ENCODE assay signal across 12 cellular contexts in genomic region chr2:157743051-157743450, GRCh38.
DNase-seq lines count a peak whose midpoint lies in the region; ATAC-seq and TF ChIP-seq lines count a peak whose summit lies in the region.
"Had no signal": no experiment of that assay in that cellular context is flagged by ENCODE, and none has a peak within 500 bp of the region (broad histone marks: within the 10 kb centered on the region; RNA-seq: fewer than 3 reads in every experiment).

No MANE protein-coding gene starts in this region.

- no peak for DNase-seq in activated naive CD8-positive, alpha-beta T cell treated with anti-CD3 and anti-CD28 coated beads, Interleukin-2, amount 10 ng/mL, durations not matched to agents 7 days and 5 days
- DNase-seq in OCI-LY7 (ENCODE audit: low spot score) (no peak), mesendoderm (no peak), BE2C (no peak)
- DNase-seq: activated effector memory CD4-positive, alpha-beta T cell treated with Interleukin-2 at 50 U/mL for 16 hours; Calu3; foreskin fibroblast; NCI-H1417 treated with DMSO at 0.1 percent for 48 hours; upper lobe of left lung had no signal

- no peaks in the 10 kb centered on the region for H3K9me3 Mint-ChIP-seq in activated naive CD8-positive, alpha-beta T cell treated with anti-CD3 and anti-CD28 coated beads, Interleukin-2, amount 10 ng/mL, durations not matched to agents 7 days and 5 days

- H3K18ac ChIP-seq in mesendoderm (ENCODE audit: low read length) = no peak overlapping the region

- no peaks in the 10 kb centered on the region for H3K27me3 Mint-ChIP-seq in activated naive CD8-positive, alpha-beta T cell treated with anti-CD3 and anti-CD28 coated beads, Interleukin-2, amount 10 ng/mL, durations not matched to agents 7 days and 5 days

- H3K9ac ChIP-seq in mesendoderm (ENCODE audit: low read length) = no peak overlapping the region

- no peak overlapping the region for H3K27ac Mint-ChIP-seq in activated naive CD8-positive, alpha-beta T cell treated with anti-CD3 and anti-CD28 coated beads, Interleukin-2, amount 10 ng/mL, durations not matched to agents 7 days and 5 days

- no peaks in the 10 kb centered on the region for H3K79me1 ChIP-seq in mesendoderm (ENCODE audit: low read length)

- H3K4me2 ChIP-seq in OCI-LY7 (ENCODE audit: low read length) = no peak overlapping the region
- H3K4me2 ChIP-seq in mesendoderm (ENCODE audit: low read length) = no peak overlapping the region

- H3K4me3 Mint-ChIP-seq in activated naive CD8-positive, alpha-beta T cell treated with anti-CD3 and anti-CD28 coated beads, Interleukin-2, amount 10 ng/mL, durations not matched to agents 7 days and 5 days = peak overlapping the region; percentile 39

- H3K4me1 Mint-ChIP-seq in activated naive CD8-positive, alpha-beta T cell treated with anti-CD3 and anti-CD28 coated beads, Interleukin-2, amount 10 ng/mL, durations not matched to agents 7 days and 5 days = peaks cover 32% of the 10 kb centered on the region

- no peak overlapping the region for H4K8ac ChIP-seq in mesendoderm (ENCODE audit: low read depth, low read length)

- no peak overlapping the region for H3K56ac ChIP-seq in mesendoderm (ENCODE audit: low read length)

- H3K4ac ChIP-seq in mesendoderm (ENCODE audit: low read depth, low read length) = no peak overlapping the region

- H2BK5ac ChIP-seq in mesendoderm (ENCODE audit: low read length) = no peak overlapping the region

- H4K5ac ChIP-seq in mesendoderm (ENCODE audit: low read length) = no peak overlapping the region

- ATAC-seq in GM18519 (IDR thresholded peaks at IDR 0.05; ENCODE audit: low FRiP score, unreplicated experiment) (peak; percentile 56), GM19468 (IDR thresholded peaks at IDR 0.05; ENCODE audit: extremely low read depth, unreplicated experiment) (peak; percentile 74), HG03064 (IDR thresholded peaks at IDR 0.05; ENCODE audit: low read depth, unreplicated experiment) (peak; percentile 82)
- peak; percentile 89 for ATAC-seq in activated naive CD8-positive, alpha-beta T cell treated with anti-CD3 and anti-CD28 coated beads, Interleukin-2, amount 10 ng/mL, durations not matched to agents 7 days and 5 days (ENCODE audit: low read depth)

- H3K4me1 ChIP-seq in OCI-LY7 (ENCODE audit: insufficient read depth, low read length, poor library complexity, severe bottlenecking) (no peaks in the 10 kb centered on the region), mesendoderm (ENCODE audit: control insufficient read depth, low read depth, low read length) (no peaks in the 10 kb centered on the region), BE2C (no peaks in the 10 kb centered on the region)
- H3K4me1 ChIP-seq: upper lobe of left lung had no signal

- H3K27ac ChIP-seq in OCI-LY7 (ENCODE audit: low read depth, low read length, poor library complexity, severe bottlenecking) (no peak overlapping the region), mesendoderm (ENCODE audit: low read depth, low read length) (no peak overlapping the region)
- H3K27ac ChIP-seq: upper lobe of left lung had no signal

- H3K36me3 Mint-ChIP-seq in activated naive CD8-positive, alpha-beta T cell treated with anti-CD3 and anti-CD28 coated beads, Interleukin-2, amount 10 ng/mL, durations not matched to agents 7 days and 5 days = peaks cover 24% of the 10 kb centered on the region

- H3K9me3 ChIP-seq in OCI-LY7 (ENCODE audit: low read length) (no peaks in the 10 kb centered on the region), BE2C (no peaks in the 10 kb centered on the region)
- H3K9me3 ChIP-seq: upper lobe of left lung had no signal

- H3K36me3 ChIP-seq in OCI-LY7 (ENCODE audit: insufficient read depth, low read length) (no peaks in the 10 kb centered on the region), mesendoderm (ENCODE audit: control insufficient read depth, insufficient read depth, low read length) (no peaks in the 10 kb centered on the region), BE2C (no peaks in the 10 kb centered on the region)

- H3K79me2 ChIP-seq in OCI-LY7 (ENCODE audit: insufficient read depth, low read depth, low read length) = no peaks in the 10 kb centered on the region
- H3K79me2 ChIP-seq in mesendoderm (ENCODE audit: control insufficient read depth, insufficient read depth, low read length) = no peaks in the 10 kb centered on the region

- H2BK120ac ChIP-seq in mesendoderm (ENCODE audit: low read depth, low read length) = no peak overlapping the region

- CTCF ChIA-PET in OCI-LY7 (lab: Charles Lee; ENCODE audit: unreplicated experiment) = no interaction called here

- POLR2A ChIA-PET in activated naive CD8-positive, alpha-beta T cell treated with anti-CD3 and anti-CD28 coated beads, Interleukin-2, amount 10 ng/mL, durations not matched to agents 7 days and 5 days (lab: Charles Lee) = no interaction called here
- POLR2A ChIA-PET in OCI-LY7 (lab: Charles Lee) = no interaction called here

- H3K4me3 ChIP-seq in OCI-LY7 (ENCODE audit: low read depth, low read length, poor library complexity, severe bottlenecking) (no peak overlapping the region), mesendoderm (ENCODE audit: low read length) (no peak overlapping the region), BE2C (ENCODE audit: low read depth, low read length) (no peak overlapping the region)
- H3K4me3 ChIP-seq: upper lobe of left lung had no signal

- no peak overlapping the region for H2AFZ ChIP-seq in OCI-LY7 (ENCODE audit: low read length)

- intact Hi-C loops in OCI-LY7 (cut with micrococcal nuclease; ENCODE audit: unreplicated experiment) = no loop called here

- H4K20me1 ChIP-seq in OCI-LY7 (ENCODE audit: insufficient read depth, low read length) = no peaks in the 10 kb centered on the region

- no peak overlapping the region for H2AK5ac ChIP-seq in mesendoderm (ENCODE audit: low read length)

- no peak overlapping the region for H3K23ac ChIP-seq in mesendoderm (ENCODE audit: low read length)

- WGBS in mesendoderm (ENCODE audit: extremely low coverage, insufficient coverage, low lambda C conversion rate) = no CpG with 5 or more reads among the region's 2 CpGs

- no peaks in the 10 kb centered on the region for H3K9me2 ChIP-seq in OCI-LY7 (ENCODE audit: insufficient read depth, low read length)

- TF ChIP-seq CTCF in OCI-LY7 (conservative IDR thresholded peaks at IDR 0.05; ENCODE audit: low read length) (no peak), BE2C (IDR thresholded peaks at IDR 0.05; ENCODE audit: low read depth, low read length) (no peak)

- H3K27me3 ChIP-seq in mesendoderm (ENCODE audit: insufficient read depth, low read length, poor library complexity) (no peaks in the 10 kb centered on the region), BE2C (no peaks in the 10 kb centered on the region)
- H3K27me3 ChIP-seq: upper lobe of left lung had no signal

- no TSS peak for BruUV-seq in OCI-LY7 (replicated peaks; lab: Mats Ljungman, UMichigan)

- H2BK15ac ChIP-seq in mesendoderm (replicated peaks; ENCODE audit: low read depth) = no peak overlapping the region
